ENCODE assay signal across 20 cellular contexts in genomic region chr14:95041477-95042020, GRCh38.
DNase-seq lines count a peak whose midpoint lies in the region; ATAC-seq and TF ChIP-seq lines count a peak whose summit lies in the region.
"Had no signal": no experiment of that assay in that cellular context is flagged by ENCODE, and none has a peak within 500 bp of the region (broad histone marks: within the 10 kb centered on the region; RNA-seq: fewer than 3 reads in every experiment).

No MANE protein-coding gene starts in this region.

- intact Hi-C loops in activated CD4-positive, alpha-beta memory T cell treated with anti-CD3 and anti-CD28 coated beads for 36 hours (cut with micrococcal nuclease), result no loop called here

- H3K36me3 Mint-ChIP-seq in activated CD4-positive, alpha-beta memory T cell treated with anti-CD3 and anti-CD28 coated beads, Interleukin-2, amount 10 ng/mL, durations not matched to agents 7 days and 5 days (ENCODE audit: low read depth), result no peaks in the 10 kb centered on the region
- no peaks in the 10 kb centered on the region for H3K36me3 Mint-ChIP-seq in activated CD4-positive, alpha-beta memory T cell treated with anti-CD3 and anti-CD28 coated beads for 36 hours
- H3K36me3 Mint-ChIP-seq in type B pancreatic cell, result no peaks in the 10 kb centered on the region
- H3K36me3 Mint-ChIP-seq: CD8-positive, alpha-beta T cell had no signal

- POLR2A ChIA-PET in activated CD4-positive, alpha-beta memory T cell treated with anti-CD3 and anti-CD28 coated beads, Interleukin-2, amount 10 ng/mL, durations not matched to agents 7 days and 5 days (lab: Charles Lee), result no interaction called here
- POLR2A ChIA-PET in activated CD4-positive, alpha-beta memory T cell treated with anti-CD3 and anti-CD28 coated beads for 36 hours (lab: Charles Lee), result no interaction called here

- TF ChIP-seq CTCF in coronary artery (IDR thresholded peaks at IDR 0.05) (no peak), type B pancreatic cell (conservative IDR thresholded peaks at IDR 0.05) (no peak)

- no peaks in the 10 kb centered on the region for H3K9me3 Mint-ChIP-seq in activated CD4-positive, alpha-beta memory T cell treated with anti-CD3 and anti-CD28 coated beads, Interleukin-2, amount 10 ng/mL, durations not matched to agents 7 days and 5 days
- H3K9me3 Mint-ChIP-seq in activated CD4-positive, alpha-beta memory T cell treated with anti-CD3 and anti-CD28 coated beads for 36 hours, result no peaks in the 10 kb centered on the region
- no peaks in the 10 kb centered on the region for H3K9me3 Mint-ChIP-seq in type B pancreatic cell
- H3K9me3 Mint-ChIP-seq: CD8-positive, alpha-beta T cell had no signal

- no peaks in the 10 kb centered on the region for H3K4me1 Mint-ChIP-seq in activated CD4-positive, alpha-beta memory T cell treated with anti-CD3 and anti-CD28 coated beads, Interleukin-2, amount 10 ng/mL, durations not matched to agents 7 days and 5 days
- H3K4me1 Mint-ChIP-seq in activated CD4-positive, alpha-beta memory T cell treated with anti-CD3 and anti-CD28 coated beads for 36 hours (ENCODE audit: low read depth), result no peaks in the 10 kb centered on the region
- H3K4me1 Mint-ChIP-seq in type B pancreatic cell (ENCODE audit: unreplicated experiment), result peaks cover 20% of the 10 kb centered on the region

- no peak for ATAC-seq in GM21825 (IDR thresholded peaks at IDR 0.05; ENCODE audit: unreplicated experiment)
- ATAC-seq: CD8-positive, alpha-beta T cell; Panc1 had no signal

- peaks cover 4% of the 10 kb centered on the region for H3K27me3 Mint-ChIP-seq in activated CD4-positive, alpha-beta memory T cell treated with anti-CD3 and anti-CD28 coated beads, Interleukin-2, amount 10 ng/mL, durations not matched to agents 7 days and 5 days
- peaks cover 8% of the 10 kb centered on the region for H3K27me3 Mint-ChIP-seq in activated CD4-positive, alpha-beta memory T cell treated with anti-CD3 and anti-CD28 coated beads for 36 hours
- H3K27me3 Mint-ChIP-seq in type B pancreatic cell, result peaks cover 13% of the 10 kb centered on the region

- peak; percentile 6 for DNase-seq in activated CD4-positive, alpha-beta memory T cell treated with anti-CD3 and anti-CD28 coated beads, Interleukin-2, amount 10 ng/mL, durations not matched to agents 7 days and 5 days
- DNase-seq in activated CD4-positive, alpha-beta memory T cell treated with anti-CD3 and anti-CD28 coated beads for 36 hours, result no peak
- peak; percentile 62 for DNase-seq in coronary artery (ENCODE audit: low spot score)
- peak; percentile 35 for DNase-seq in mesenteric fat pad (ENCODE audit: low spot score)
- peak; percentile 43 for DNase-seq in type B pancreatic cell (ENCODE audit: extremely low spot score, unreplicated experiment)
- DNase-seq in NK-92 (lab: John Stamatoyannopoulos, UW; ENCODE audit: unreplicated experiment), result no peak
- DNase-seq in SIG-M5 (lab: John Stamatoyannopoulos, UW), result no peak
- DNase-seq: DMS79 treated with DMSO at 0.1 percent for 48 hours, GOT3, HFFc6, NCI-H1048, NCI-H146, NCI-H2081 treated with DMSO at 0.1 percent for 48 hours, NCI-H510A treated with DMSO at 0.1 percent for 48 hours, SHP77 had no signal

- no peak overlapping the region for H3K4me3 Mint-ChIP-seq in activated CD4-positive, alpha-beta memory T cell treated with anti-CD3 and anti-CD28 coated beads, Interleukin-2, amount 10 ng/mL, durations not matched to agents 7 days and 5 days
- no peak overlapping the region for H3K4me3 Mint-ChIP-seq in activated CD4-positive, alpha-beta memory T cell treated with anti-CD3 and anti-CD28 coated beads for 36 hours
- no peak overlapping the region for H3K4me3 Mint-ChIP-seq in type B pancreatic cell
- H3K4me3 Mint-ChIP-seq: CD8-positive, alpha-beta T cell; HFFc6 had no signal

- peak overlapping the region in 1 of 2 donors; percentile 42 for H3K27ac ChIP-seq in coronary artery
- H3K27ac ChIP-seq: 22Rv1, BLaER1 had no signal

- CTCF ChIA-PET in activated CD4-positive, alpha-beta memory T cell treated with anti-CD3 and anti-CD28 coated beads, Interleukin-2, amount 10 ng/mL, durations not matched to agents 7 days and 5 days (lab: Charles Lee), result no interaction called here
- CTCF ChIA-PET in activated CD4-positive, alpha-beta memory T cell treated with anti-CD3 and anti-CD28 coated beads for 36 hours (lab: Charles Lee), result no interaction called here

- H3K27ac Mint-ChIP-seq in activated CD4-positive, alpha-beta memory T cell treated with anti-CD3 and anti-CD28 coated beads, Interleukin-2, amount 10 ng/mL, durations not matched to agents 7 days and 5 days, result no peak overlapping the region
- no peak overlapping the region for H3K27ac Mint-ChIP-seq in activated CD4-positive, alpha-beta memory T cell treated with anti-CD3 and anti-CD28 coated beads for 36 hours
- no peak overlapping the region for H3K27ac Mint-ChIP-seq in type B pancreatic cell
- H3K27ac Mint-ChIP-seq: CD8-positive, alpha-beta T cell; HFFc6 had no signal

- H3K4me3 ChIP-seq in coronary artery, result no peak overlapping the region
- H3K4me3 ChIP-seq: BLaER1 had no signal

Comparison
In these comparisons a context has a peak if more than half of its experiments do, and no peak if none do; other contexts are left out.
1. DNase-seq: peak in activated CD4-positive, alpha-beta memory T cell treated with anti-CD3 and anti-CD28 coated beads, Interleukin-2, amount 10 ng/mL, durations not matched to agents 7 days and 5 days (single experiment), coronary artery (single experiment), mesenteric fat pad (single experiment) and type B pancreatic cell (single experiment); none in activated CD4-positive, alpha-beta memory T cell treated with anti-CD3 and anti-CD28 coated beads for 36 hours (single experiment), NK-92 (single experiment) and SIG-M5 (single experiment).